ENCODE assay signal across 8 cellular contexts in genomic region chr21:29181799-29182470, GRCh38. TPM values are rescaled to one million over a fixed set of nuclear protein-coding genes. Genes with fewer than 3 reads are reported as not detected.
DNase-seq lines count a peak whose midpoint lies in the region; ATAC-seq lines count a peak whose summit lies in the region.

No MANE protein-coding gene starts in this region.

- H3K4me1 Mint-ChIP-seq in naive thymus-derived CD8-positive, alpha-beta T cell: peaks cover 0 to 7% (median under 1%) of the 10 kb centered on the region in 4 donors

- H3K27me3 ChIP-seq in muscle layer of colon (ENCODE audit: control insufficient read depth in 1 of 2, insufficient read depth in 2 of 2, low read length in 2 of 2): no peaks in the 10 kb centered on the region

- DNase-seq in LHCN-M2 (ENCODE audit: low read depth) (peak; percentile 85), dedifferentiated amniotic fluid mesenchymal stem cell (ENCODE audit: extremely low spot score) (peak; percentile 84), NCI-H1092 (lab: John Stamatoyannopoulos, UW) (no peak), amygdala (lab: John Stamatoyannopoulos, UW) (no peak), NCI-H1930 (lab: John Stamatoyannopoulos, UW) (no peak)
- DNase-seq in naive thymus-derived CD8-positive, alpha-beta T cell: no peak

- H3K4me3 ChIP-seq in muscle layer of colon (ENCODE audit: low read depth in 1 of 2, low read length in 2 of 2): peak overlapping the region in 1 of 2 donors; percentile 43

- no peak overlapping the region for H3K9ac ChIP-seq in muscle layer of colon (ENCODE audit: low read length)

- no peak overlapping the region for H3K4me3 Mint-ChIP-seq in naive thymus-derived CD8-positive, alpha-beta T cell

- H3K27ac ChIP-seq in muscle layer of colon (ENCODE audit: low read depth, low read length): peak overlapping the region; percentile 74

- POLR2A ChIA-PET in naive thymus-derived CD8-positive, alpha-beta T cell (lab: Charles Lee): no interaction called here

- H3K27ac Mint-ChIP-seq in naive thymus-derived CD8-positive, alpha-beta T cell: no peak overlapping the region

- peaks cover 0 to 3% (median 2%) of the 10 kb centered on the region in 3 donors for H3K36me3 Mint-ChIP-seq in naive thymus-derived CD8-positive, alpha-beta T cell

- H3K36me3 ChIP-seq in muscle layer of colon (ENCODE audit: insufficient read depth, low read length): no peaks in the 10 kb centered on the region

- no peaks in the 10 kb centered on the region for H3K9me3 Mint-ChIP-seq in naive thymus-derived CD8-positive, alpha-beta T cell

- peaks cover 7% of the 10 kb centered on the region for H3K4me1 ChIP-seq in muscle layer of colon (ENCODE audit: insufficient read depth, low read length)

- ATAC-seq in GM19035 (IDR thresholded peaks at IDR 0.05; ENCODE audit: unreplicated experiment): peak; percentile 80
- no peak for ATAC-seq in naive thymus-derived CD8-positive, alpha-beta T cell

- H3K27me3 Mint-ChIP-seq in naive thymus-derived CD8-positive, alpha-beta T cell: peaks cover 0 to 5% (median 0%) of the 10 kb centered on the region in 5 donors

- H3K9me3 ChIP-seq in muscle layer of colon (ENCODE audit: low read length): no peaks in the 10 kb centered on the region

RNA-seq across cellular contexts. Expression of gene MAP3K7CL, which starts 51.5 kb away (rescaled TPM):
- total RNA-seq in LHCN-M2 (2014; rRNA removed): 23.1 and 44.1 TPM in 2 replicates
- polyA plus RNA-seq in LHCN-M2 (2012): 67.0 TPM
- total RNA-seq in naive thymus-derived CD8-positive, alpha-beta T cell: 10 to 100 TPM; 13.1 to 13.5 TPM
- polyA plus RNA-seq in naive thymus-derived CD8-positive, alpha-beta T cell: 1 to 10 TPM; 2.6 to 6.5 (median 5.4) TPM

Comparison
In these comparisons a context has a peak if more than half of its experiments do, and no peak if none do; other contexts are left out.
1. DNase-seq: peak in LHCN-M2 (single experiment) and dedifferentiated amniotic fluid mesenchymal stem cell (single experiment); none in NCI-H1092 (single experiment), naive thymus-derived CD8-positive, alpha-beta T cell (0 of 10), amygdala (0 of 56) and NCI-H1930 (0 of 2).